Comparison of ENCODE assay signal across 9 cellular contexts in genomic region chr1:197928849-197929336, GRCh38. TPM values are rescaled to one million over a fixed set of nuclear protein-coding genes. Genes with fewer than 3 reads are reported as not detected.
DNase-seq lines count a peak whose midpoint lies in the region; ATAC-seq, FAIRE-seq and TF ChIP-seq lines count a peak whose summit lies in the region.
"Had no signal": no experiment of that assay in that cellular context is flagged by ENCODE, and none has a peak within 500 bp of the region (broad histone marks: within the 10 kb centered on the region; RNA-seq: fewer than 3 reads in every experiment).

No MANE protein-coding gene starts in this region.

- H3K36me3 ChIP-seq in heart right ventricle (no peaks in the 10 kb centered on the region), upper lobe of right lung (no peaks in the 10 kb centered on the region)
- H3K36me3 ChIP-seq: gastrocnemius medialis had no signal

- H3K27ac Mint-ChIP-seq in endothelial cell (ENCODE audit: unreplicated experiment), result no peak overlapping the region

- TF ChIP-seq POLR2A in GM12892 (IDR thresholded peaks at IDR 0.05; ENCODE audit: low read depth, low read length), result no peak

- H3K27ac ChIP-seq in right cardiac atrium (ENCODE audit: low read length) (no peak overlapping the region), heart right ventricle (no peak overlapping the region), upper lobe of right lung (no peak overlapping the region)
- H3K27ac ChIP-seq: gastrocnemius medialis had no signal

- TF ChIP-seq CTCF in heart right ventricle (IDR thresholded peaks at IDR 0.05), result no peak
- no peak for TF ChIP-seq CTCF in endothelial cell (IDR thresholded peaks at IDR 0.05; ENCODE audit: unreplicated experiment)
- TF ChIP-seq CTCF in upper lobe of right lung (IDR thresholded peaks at IDR 0.05), result no peak

- no peaks in the 10 kb centered on the region for H3K4me1 Mint-ChIP-seq in endothelial cell (ENCODE audit: unreplicated experiment)

- H3K27me3 ChIP-seq in right cardiac atrium (ENCODE audit: control insufficient read depth, insufficient read depth) (no peaks in the 10 kb centered on the region), heart right ventricle (peaks cover 0 to 99% (median 89%) of the 10 kb centered on the region in 7 donors), upper lobe of right lung (peaks cover 54% of the 10 kb centered on the region)

- DNase-seq in right cardiac atrium (no peak), heart right ventricle (no peak), NCI-H460 (ENCODE audit: extremely low read depth, low read depth) (peak; percentile 41), endothelial cell (ENCODE audit: low spot score) (no peak), upper lobe of right lung (no peak), GM19238 (ENCODE audit: insufficient read length, low spot score) (no peak), GM12892 (ENCODE audit: insufficient read length) (no peak)
- no peak for DNase-seq in stimulated activated CD4-positive, alpha-beta T cell treated with anti-CD3 and anti-CD28 coated beads, Interleukin-1b, Interleukin-23, amount 100 ng/mL, for 48 hours
- DNase-seq: gastrocnemius medialis had no signal

- H3K27me3 Mint-ChIP-seq in endothelial cell (ENCODE audit: unreplicated experiment), result no peaks in the 10 kb centered on the region

- H3K9me3 Mint-ChIP-seq in endothelial cell (ENCODE audit: unreplicated experiment), result no peaks in the 10 kb centered on the region

- ATAC-seq in right cardiac atrium (no peak), heart right ventricle (no peak), upper lobe of right lung (peak; percentile 39)
- ATAC-seq: gastrocnemius medialis had no signal

- peak overlapping the region; percentile 60 for H3K4me3 Mint-ChIP-seq in endothelial cell (ENCODE audit: unreplicated experiment)

- H3K4me3 ChIP-seq in right cardiac atrium (ENCODE audit: low read length) (peak overlapping the region; percentile 18), heart right ventricle (no peak overlapping the region), upper lobe of right lung (no peak overlapping the region)
- H3K4me3 ChIP-seq: gastrocnemius medialis had no signal

- intact Hi-C loops in right cardiac atrium (cut with DNase I) (loop anchor here in 2 of 4 donors (10.0 kb wide), 2 partner anchors 314 to 404 kb away; no protein-coding TSS in a partner anchor), heart right ventricle (cut with DNase I) (loop anchor here in 5 of 10 donors (5.0 to 10.0 kb wide), 3 partner anchors 404 to 536 kb away; no protein-coding TSS in a partner anchor), upper lobe of right lung (cut with DNase I) (no loop called here)

- FAIRE-seq in GM12892 (lab: Jason Lieb, UNC), result no peak

- no peaks in the 10 kb centered on the region for H3K36me3 Mint-ChIP-seq in endothelial cell (ENCODE audit: low read depth, unreplicated experiment)

- no peaks in the 10 kb centered on the region for H3K4me1 ChIP-seq in right cardiac atrium (ENCODE audit: control insufficient read depth, insufficient read depth, low read length)
- H3K4me1 ChIP-seq in heart right ventricle, result peaks cover 0 to 4% (median 0%) of the 10 kb centered on the region in 9 donors
- no peaks in the 10 kb centered on the region for H3K4me1 ChIP-seq in upper lobe of right lung
- H3K4me1 ChIP-seq: gastrocnemius medialis had no signal

- WGBS in right cardiac atrium, result 17% methylated on average over 15 of the region's 15 CpGs
- WGBS in heart right ventricle, 2 donors, result 11 to 20% methylated on average over 15 of the region's 15 CpGs

- no peaks in the 10 kb centered on the region for H3K9me3 ChIP-seq in right cardiac atrium (ENCODE audit: control insufficient read depth, low read length)
- H3K9me3 ChIP-seq in heart right ventricle, result no peaks in the 10 kb centered on the region
- no peaks in the 10 kb centered on the region for H3K9me3 ChIP-seq in upper lobe of right lung
- H3K9me3 ChIP-seq: gastrocnemius medialis had no signal

RNA-seq across cellular contexts. Expression of gene LHX9, which starts 11.7 kb away (rescaled TPM):
- 1 to 10 TPM in 1 of 4 donors, under 1 TPM in 3; 0.66 to 1.3 (median 0.81) TPM for total RNA-seq in right cardiac atrium
- 0.23 TPM for polyA plus RNA-seq in right cardiac atrium
- under 1 TPM in 9 of 10 donors, not detected in 1; 0.09 to 0.38 (median 0.23) TPM for total RNA-seq in heart right ventricle
- polyA plus RNA-seq in heart right ventricle, result under 1 TPM; 0.07 TPM
- total RNA-seq in NCI-H460 (2014; rRNA removed; shearing (Covaris generic)), result 1.5 and 2.5 TPM in 2 replicates
- polyA plus RNA-seq in NCI-H460 (2014; cell fraction: nucleus; rRNA removed), result 0.10 and 0.13 TPM in 2 replicates
- not detected for total RNA-seq in endothelial cell (ENCODE audit: unreplicated experiment)
- 4.7 TPM for total RNA-seq in upper lobe of right lung
- not detected for polyA plus RNA-seq in GM12892 (2012; ENCODE audit: missing spikeins)

RNA-seq across cellular contexts. Expression of gene C1orf53, which starts 26.5 kb away (rescaled TPM):
- total RNA-seq in right cardiac atrium (1 to 10 TPM; 4.0 to 7.8 (median 6.6) TPM), heart right ventricle (10 to 100 TPM in 1 of 10 donors, 1 to 10 TPM in 9; 2.9 to 10.7 (median 5.9) TPM), endothelial cell (ENCODE audit: unreplicated experiment) (2.4 TPM), upper lobe of right lung (4.0 TPM)
- polyA plus RNA-seq in right cardiac atrium (12.7 TPM), heart right ventricle (1 to 10 TPM; 3.6 to 7.8 TPM)
- 8.9 and 10.6 TPM in 2 replicates for total RNA-seq in NCI-H460 (2014; rRNA removed; shearing (Covaris generic))
- polyA plus RNA-seq in NCI-H460 (2014; cell fraction: nucleus; rRNA removed), result 14.0 and 34.1 TPM in 2 replicates
- not detected for polyA plus RNA-seq in GM12892 (2012; ENCODE audit: missing spikeins)
